1 cellular context compared by ENCODE assay signal in genomic region chr16:4271176-4272113, GRCh38.
TF ChIP-seq lines count a peak whose summit lies in the region.

No MANE protein-coding gene starts in this region.

TF ChIP-seq in HepG2, 621 proteins besides CTCF, POLR2A, EP300 and RAD21 (continued from another document and continues in another):
- TF ChIP-seq ETS1 (CRISPR knock-in tag; IDR thresholded peaks at IDR 0.05) (0 out of 2 replicates have a peak, but pooled peaks have one; percentile 58), DNMT3B (CRISPR knock-in tag; conservative IDR thresholded peaks at IDR 0.05) (peak; percentile 81; the same call in 1 of the 2 replicates), ZNF543 (CRISPR knock-in tag; IDR thresholded peaks at IDR 0.05) (peak; percentile 80), TCF7 (IDR thresholded peaks at IDR 0.05; ENCODE audit: low read depth) (no peak), ZNF335 (CRISPR knock-in tag; IDR thresholded peaks at IDR 0.05) (peak; percentile 81; the same call in 1 of the 2 replicates), NR2F1 (CRISPR knock-in tag; IDR thresholded peaks at IDR 0.05) (no peak), KLF13 (CRISPR knock-in tag; IDR thresholded peaks at IDR 0.05) (no peak; the same call in 1 of the 2 replicates), ZNF562 (CRISPR knock-in tag; IDR thresholded peaks at IDR 0.05; ENCODE audit: borderline replicate concordance) (no peak; the same call in 1 of the 2 replicates), ETV6 (CRISPR knock-in tag; conservative IDR thresholded peaks at IDR 0.05) (peak; percentile 49), HMGXB4 (CRISPR knock-in tag; IDR thresholded peaks at IDR 0.05; ENCODE audit: borderline replicate concordance in 1 of 2, low read depth in 1 of 2) (peak; percentile 45 to 55; a peak in 3 of 4 replicates), CENPX (CRISPR knock-in tag; IDR thresholded peaks at IDR 0.05) (no peak), PHF20 (CRISPR knock-in tag; IDR thresholded peaks at IDR 0.05) (peak; percentile 16; the same call in 1 of the 2 replicates), NFIB (CRISPR knock-in tag; IDR thresholded peaks at IDR 0.05; ENCODE audit: borderline replicate concordance) (no peak), POGK (CRISPR knock-in tag; conservative IDR thresholded peaks at IDR 0.05) (peak; percentile 74; the same call in 1 of the 2 replicates), SIN3B (IDR thresholded peaks at IDR 0.05; ENCODE audit: low read length) (no peak), PRPF4 (IDR thresholded peaks at IDR 0.05; ENCODE audit: low read depth, low read length, poor library complexity, severe bottlenecking) (no peak), REST (IDR thresholded peaks at IDR 0.05; ENCODE audit: borderline replicate concordance in 1 of 2, low read depth in 1 of 2, low read length in 2 of 2) (peak in 1 of 2 experiments; percentile 49; a peak in 1 of 4 replicates), ZNF580 (CRISPR knock-in tag; IDR thresholded peaks at IDR 0.05; ENCODE audit: borderline replicate concordance, low read depth) (peak; percentile 28; the same call in 1 of the 2 replicates), PRDM10 (CRISPR knock-in tag; IDR thresholded peaks at IDR 0.05; ENCODE audit: low read depth) (no peak), KDM3A (CRISPR knock-in tag; IDR thresholded peaks at IDR 0.05; ENCODE audit: low read depth) (peak; percentile 71), ZBTB38 (CRISPR knock-in tag; IDR thresholded peaks at IDR 0.05) (peak; percentile 17), ZMYM2 (CRISPR knock-in tag; IDR thresholded peaks at IDR 0.05) (peak; percentile 76), POLR2AphosphoS2 (IDR thresholded peaks at IDR 0.05; ENCODE audit: low read depth, low read length) (no peak), ZFP91 (CRISPR knock-in tag; IDR thresholded peaks at IDR 0.05; ENCODE audit: borderline replicate concordance) (peak; percentile 86), ZNF761 (CRISPR knock-in tag; conservative IDR thresholded peaks at IDR 0.05) (peak; percentile 76; the same call in 1 of the 2 replicates), ZNF101 (CRISPR knock-in tag; IDR thresholded peaks at IDR 0.05; ENCODE audit: borderline replicate concordance, low read depth) (peak; percentile 70), ZBTB1 (CRISPR knock-in tag; IDR thresholded peaks at IDR 0.05; ENCODE audit: borderline replicate concordance) (no peak), CBX5 (CRISPR knock-in tag; IDR thresholded peaks at IDR 0.05; ENCODE audit: borderline replicate concordance) (peak; percentile 41; the same call in 1 of the 2 replicates), PRDM4 (CRISPR knock-in tag; IDR thresholded peaks at IDR 0.05; ENCODE audit: borderline replicate concordance) (no peak), MED13 (CRISPR knock-in tag; IDR thresholded peaks at IDR 0.05) (no peak), SATB2 (CRISPR knock-in tag; IDR thresholded peaks at IDR 0.05) (no peak), CC2D1A (CRISPR knock-in tag; IDR thresholded peaks at IDR 0.05) (no peak), ZHX2 (IDR thresholded peaks at IDR 0.05; ENCODE audit: low read depth) (no peak), ZHX2 (CRISPR knock-in tag; IDR thresholded peaks at IDR 0.05; ENCODE audit: borderline replicate concordance) (no peak)
